In the genomic region with DNA sequence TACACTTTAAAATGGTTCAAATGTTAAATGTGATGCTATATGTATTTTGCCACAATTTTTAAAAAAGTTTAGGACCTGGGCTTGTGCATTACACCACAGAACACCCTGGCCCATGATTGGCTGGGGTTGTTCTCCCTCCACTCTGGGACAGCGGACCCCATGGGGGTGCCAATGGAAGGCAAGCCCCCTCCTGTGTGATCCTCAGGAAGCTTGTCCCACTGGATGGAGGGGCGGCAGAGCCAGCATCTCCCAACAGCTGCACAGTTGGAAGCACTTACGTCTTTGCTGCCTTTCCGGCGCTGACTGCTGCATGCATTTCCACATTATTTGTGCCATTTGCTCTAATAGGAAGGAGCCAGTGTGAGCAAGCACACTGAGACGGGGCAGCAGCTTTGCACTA, we compare ENCODE assay signal across 1 cellular context.
TF ChIP-seq lines count a peak whose summit lies in the region.

No MANE protein-coding gene starts in this region.

TF ChIP-seq in HepG2, 621 proteins besides CTCF, POLR2A, EP300 and RAD21 (continued from another document):
- TF ChIP-seq, protein P1, sequence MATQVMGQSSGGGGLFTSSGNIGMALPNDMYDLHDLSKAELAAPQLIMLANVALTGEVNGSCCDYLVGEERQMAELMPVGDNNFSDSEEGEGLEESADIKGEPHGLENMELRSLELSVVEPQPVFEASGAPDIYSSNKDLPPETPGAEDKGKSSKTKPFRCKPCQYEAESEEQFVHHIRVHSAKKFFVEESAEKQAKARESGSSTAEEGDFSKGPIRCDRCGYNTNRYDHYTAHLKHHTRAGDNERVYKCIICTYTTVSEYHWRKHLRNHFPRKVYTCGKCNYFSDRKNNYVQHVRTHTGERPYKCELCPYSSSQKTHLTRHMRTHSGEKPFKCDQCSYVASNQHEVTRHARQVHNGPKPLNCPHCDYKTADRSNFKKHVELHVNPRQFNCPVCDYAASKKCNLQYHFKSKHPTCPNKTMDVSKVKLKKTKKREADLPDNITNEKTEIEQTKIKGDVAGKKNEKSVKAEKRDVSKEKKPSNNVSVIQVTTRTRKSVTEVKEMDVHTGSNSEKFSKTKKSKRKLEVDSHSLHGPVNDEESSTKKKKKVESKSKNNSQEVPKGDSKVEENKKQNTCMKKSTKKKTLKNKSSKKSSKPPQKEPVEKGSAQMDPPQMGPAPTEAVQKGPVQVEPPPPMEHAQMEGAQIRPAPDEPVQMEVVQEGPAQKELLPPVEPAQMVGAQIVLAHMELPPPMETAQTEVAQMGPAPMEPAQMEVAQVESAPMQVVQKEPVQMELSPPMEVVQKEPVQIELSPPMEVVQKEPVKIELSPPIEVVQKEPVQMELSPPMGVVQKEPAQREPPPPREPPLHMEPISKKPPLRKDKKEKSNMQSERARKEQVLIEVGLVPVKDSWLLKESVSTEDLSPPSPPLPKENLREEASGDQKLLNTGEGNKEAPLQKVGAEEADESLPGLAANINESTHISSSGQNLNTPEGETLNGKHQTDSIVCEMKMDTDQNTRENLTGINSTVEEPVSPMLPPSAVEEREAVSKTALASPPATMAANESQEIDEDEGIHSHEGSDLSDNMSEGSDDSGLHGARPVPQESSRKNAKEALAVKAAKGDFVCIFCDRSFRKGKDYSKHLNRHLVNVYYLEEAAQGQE (IDR thresholded peaks at IDR 0.05; ENCODE audit: borderline replicate concordance in 1 of 2, low read depth in 1 of 2, low read length in 2 of 2) = no peak
- TF ChIP-seq MAZ (IDR thresholded peaks at IDR 0.05; ENCODE audit: borderline replicate concordance, low read depth, low read length) (no peak), MAZ (CRISPR knock-in tag; IDR thresholded peaks at IDR 0.05; ENCODE audit: low read depth) (no peak)
